17 cellular contexts compared by ENCODE assay signal in genomic region chr7:45623740-45624391, GRCh38. TPM values are rescaled to one million over a fixed set of nuclear protein-coding genes. Genes with fewer than 3 reads are reported as not detected.
A peak's percentile ranks its signal among the peaks of the same experiment; 100 is the strongest.
DNase-seq lines count a peak whose midpoint lies in the region; ATAC-seq, FAIRE-seq and TF ChIP-seq lines count a peak whose summit lies in the region.
"Had no signal": no experiment of that assay in that cellular context is flagged by ENCODE, and none has a peak within 500 bp of the region (broad histone marks: within the 10 kb centered on the region; RNA-seq: fewer than 3 reads in every experiment).

No MANE protein-coding gene starts in this region.

- BruUV-seq in PC-3 (replicated peaks; lab: Mats Ljungman, UMichigan), result no TSS peak

- H2BK12ac ChIP-seq in H1 (ENCODE audit: low read depth, low read length), result no peak overlapping the region

- H3K79me2 ChIP-seq in H1 (ENCODE audit: control insufficient read depth in 1 of 2, insufficient read depth in 2 of 2, low read length in 2 of 2), result no peaks in the 10 kb centered on the region
- H3K79me2 ChIP-seq in PC-3 (ENCODE audit: low read length), result no peaks in the 10 kb centered on the region

- H3K27me3 Mint-ChIP-seq in activated T-helper 17 cell treated with anti-CD3 and anti-CD28 coated beads, Interleukin-2, amount 50 U/mL, for 72 hours, result peaks cover 4% of the 10 kb centered on the region

- no peak overlapping the region for H3K27ac Mint-ChIP-seq in activated T-helper 17 cell treated with anti-CD3 and anti-CD28 coated beads, Interleukin-2, amount 50 U/mL, for 72 hours
- H3K27ac Mint-ChIP-seq: CD14-positive monocyte; CD8-positive, alpha-beta T cell; HFFc6 had no signal

- H3K23ac ChIP-seq in H1 (ENCODE audit: insufficient read length), result no peak overlapping the region

- H2BK120ac ChIP-seq in H1 (replicated peaks; ENCODE audit: low read depth, low read length), result no peak overlapping the region

- H3K27me3 ChIP-seq in H1 (replicated peaks in 1 of 4; ENCODE audit: control insufficient read depth in 3 of 4, extremely low read depth in 1 of 4, insufficient read depth in 3 of 4, low read length in 3 of 4) (no peaks in the 10 kb centered on the region), PC-3 (ENCODE audit: low read length) (no peaks in the 10 kb centered on the region)

- no peak overlapping the region for H2BK15ac ChIP-seq in H1 (ENCODE audit: low read length)

- no peak overlapping the region for H2BK20ac ChIP-seq in H1 (ENCODE audit: low read length)

- H3K4me1 ChIP-seq in H1 (replicated peaks in 1 of 4; ENCODE audit: control insufficient read depth in 3 of 4, insufficient read depth in 4 of 4, low read length in 3 of 4) (no peaks in the 10 kb centered on the region), PC-3 (ENCODE audit: insufficient read depth, low read length) (peaks cover 11% of the 10 kb centered on the region; the same call in 1 of the 2 replicates)

- no peaks in the 10 kb centered on the region for H3K4me1 Mint-ChIP-seq in activated T-helper 17 cell treated with anti-CD3 and anti-CD28 coated beads, Interleukin-2, amount 50 U/mL, for 72 hours
- H3K4me1 Mint-ChIP-seq: CD14-positive monocyte had no signal

- CTCF ChIA-PET in H1 (lab: Charles Lee; ENCODE audit: partially characterized antibody) (no interaction called here), PC-3 (lab: Charles Lee) (no interaction called here)

- H3K9me3 Mint-ChIP-seq in activated T-helper 17 cell treated with anti-CD3 and anti-CD28 coated beads, Interleukin-2, amount 50 U/mL, for 72 hours, result peaks cover 6% of the 10 kb centered on the region

- no peak for TF ChIP-seq CTCF in H1 (IDR thresholded peaks at IDR 0.05; ENCODE audit: control extremely low read depth in 1 of 3, insufficient read depth in 1 of 3, low read depth in 1 of 3, low read length in 3 of 3)
- no peak for TF ChIP-seq CTCF in PC-3 (conservative IDR thresholded peaks at IDR 0.05; ENCODE audit: low read depth, low read length)

- H3K27ac ChIP-seq in H1 (ENCODE audit: low read depth, low read length), result no peak overlapping the region
- no peak overlapping the region for H3K27ac ChIP-seq in PC-3 (ENCODE audit: low read length)
- H3K27ac ChIP-seq: 22Rv1 had no signal

- H3K36me3 ChIP-seq in H1 (ENCODE audit: control insufficient read depth in 2 of 4, insufficient read depth in 4 of 4, low read length in 3 of 4) (peaks cover 0 to 3% (median 1%) of the 10 kb centered on the region in 4 experiments; a peak in 2 of 8 replicates), PC-3 (ENCODE audit: low read depth, low read length) (no peaks in the 10 kb centered on the region)

- no peak for TF ChIP-seq POLR2A in H1 (IDR thresholded peaks at IDR 0.05; ENCODE audit: control extremely low read depth in 1 of 2, low read depth in 2 of 2, low read length in 2 of 2)

- H3K4me3 ChIP-seq in H1 (ENCODE audit: extremely low read depth in 1 of 4, insufficient read depth in 2 of 4, low read depth in 3 of 4, low read length in 4 of 4) (no peak overlapping the region), PC-3 (ENCODE audit: low read length) (no peak overlapping the region)

- no peaks in the 10 kb centered on the region for H3K23me2 ChIP-seq in H1 (ENCODE audit: low read depth, low read length)

- H3K56ac ChIP-seq in H1 (replicated peaks; ENCODE audit: insufficient read length, low read depth, low read length), result no peak overlapping the region

- H4K20me1 ChIP-seq in H1 (replicated peaks in 1 of 2; ENCODE audit: control insufficient read depth in 1 of 2, insufficient read depth in 2 of 2, low read length in 2 of 2) (peaks cover 0 to 5% of the 10 kb centered on the region in 2 experiments), PC-3 (ENCODE audit: low read length) (no peaks in the 10 kb centered on the region)

- H3K36me3 Mint-ChIP-seq in activated T-helper 17 cell treated with anti-CD3 and anti-CD28 coated beads, Interleukin-2, amount 50 U/mL, for 72 hours (ENCODE audit: low read depth), result no peaks in the 10 kb centered on the region
- H3K36me3 Mint-ChIP-seq: CD14-positive monocyte; CD8-positive, alpha-beta T cell had no signal

- H3K18ac ChIP-seq in H1 (ENCODE audit: extremely low read depth, low read length), result no peak overlapping the region

- no peak overlapping the region for H2AK5ac ChIP-seq in H1 (ENCODE audit: low read depth, low read length)

- intact Hi-C loops in PC-3 (cut with micrococcal nuclease), result no loop called here

- H3K14ac ChIP-seq in H1 (ENCODE audit: insufficient read length), result no peak overlapping the region

- H3K4me2 ChIP-seq in H1 (ENCODE audit: insufficient read depth in 1 of 2, low read depth in 2 of 2, low read length in 2 of 2) (no peak overlapping the region), PC-3 (ENCODE audit: low read length) (no peak overlapping the region)

- no peaks in the 10 kb centered on the region for H3K9me2 ChIP-seq in PC-3 (replicated peaks; ENCODE audit: low read length)

- no peak overlapping the region for H3K9ac ChIP-seq in H1 (replicated peaks in 1 of 4; ENCODE audit: extremely low read depth in 1 of 4, low read depth in 3 of 4, low read length in 3 of 4)
- no peak overlapping the region for H3K9ac ChIP-seq in PC-3 (ENCODE audit: low read length)

- no peak overlapping the region for H4K91ac ChIP-seq in H1 (replicated peaks; ENCODE audit: insufficient read length, low read length)

- POLR2A ChIA-PET in H1 (lab: Charles Lee; ENCODE audit: partially characterized antibody) (no interaction called here), PC-3 (lab: Charles Lee; ENCODE audit: unreplicated experiment) (no interaction called here)

- H2BK5ac ChIP-seq in H1 (ENCODE audit: low read depth, low read length), result 0 out of 2 replicates have a peak overlapping the region, but pooled peaks have one; percentile 19

- H3K79me1 ChIP-seq in H1 (ENCODE audit: low read depth, low read length), result peaks cover 3% of the 10 kb centered on the region; the same call in 1 of the 2 replicates

- WGBS in H1 (ENCODE audit: extremely low coverage in 1 of 2, insufficient coverage in 1 of 2, insufficient read length in 1 of 2, insufficient replicate concordance in 2 of 2, low coverage in 1 of 2, low lambda C conversion rate in 2 of 2, missing lambda C conversion rate in 1 of 2), 2 experiments, result 85% methylated on average over 9 of the region's 9 CpGs; no CpG with 5 or more reads in 1 of the 2 experiments

- FAIRE-seq in H1 (lab: Jason Lieb, UNC) (no peak), urothelium cell line (lab: Jason Lieb, UNC) (peak; percentile 72)
- FAIRE-seq: GM18507 had no signal

- H2AFZ ChIP-seq in H1 (ENCODE audit: low read length), result no peak overlapping the region
- H2AFZ ChIP-seq in PC-3 (ENCODE audit: low read length), result no peak overlapping the region

- H3K9me3 ChIP-seq in H1 (ENCODE audit: insufficient read depth in 2 of 2, low read depth in 1 of 2, low read length in 1 of 2), result peaks cover 5 to 9% of the 10 kb centered on the region in 2 experiments; a peak in 3 of 4 replicates
- 0 out of 2 replicates have a peak, but pooled peaks cover 6% of the 10 kb centered on the region for H3K9me3 ChIP-seq in PC-3 (ENCODE audit: low read length)

- TF ChIP-seq EP300 in H1 (IDR thresholded peaks at IDR 0.05; ENCODE audit: borderline replicate concordance in 1 of 2, low read depth in 2 of 2, low read length in 2 of 2), result no peak

- no peak for ATAC-seq in activated T-helper 17 cell treated with anti-CD3 and anti-CD28 coated beads, Interleukin-2, amount 50 U/mL, for 72 hours (replicated peaks)
- ATAC-seq in PC-3 (no peak), GM18861 (IDR thresholded peaks at IDR 0.05; ENCODE audit: unreplicated experiment) (no peak)
- ATAC-seq: CD8-positive, alpha-beta T cell had no signal

- no peak overlapping the region for H4K5ac ChIP-seq in H1 (ENCODE audit: insufficient read length, low read depth, low read length)

- peak overlapping the region; percentile 54; the same call in 1 of the 2 replicates for H4K8ac ChIP-seq in H1 (ENCODE audit: extremely low read depth, insufficient read depth, low read length)

- TF ChIP-seq RAD21 in H1 (IDR thresholded peaks at IDR 0.05 in 1 of 2, conservative IDR thresholded peaks at IDR 0.05 in 1 of 2; ENCODE audit: low read depth in 2 of 2, low read length in 2 of 2), result no peak

- no peak overlapping the region for H3K4me3 Mint-ChIP-seq in activated T-helper 17 cell treated with anti-CD3 and anti-CD28 coated beads, Interleukin-2, amount 50 U/mL, for 72 hours
- H3K4me3 Mint-ChIP-seq: CD14-positive monocyte; CD8-positive, alpha-beta T cell; HFFc6 had no signal

- peak; percentile 17 for DNase-seq in activated CD8-positive, alpha-beta memory T cell treated with anti-CD3 and anti-CD28 coated beads for 24 hours
- no peak for DNase-seq in activated CD8-positive, alpha-beta memory T cell treated with anti-CD3 and anti-CD28 coated beads, Interleukin-2, amount 50 U/mL, for 48 hours
- DNase-seq in H1 (ENCODE audit: low read depth in 1 of 2, low spot score in 2 of 2) (peak in 1 of 2 experiments; percentile 38), islet precursor cell (peak; percentile 45), urothelium cell line (ENCODE audit: low spot score) (peak; percentile 2), PC-3 (no peak)
- DNase-seq: CD8-positive, alpha-beta T cell; COR-L47; DMS53; GOT3; HCEC 1CT; HFFc6 had no signal

- H3F3A ChIP-seq in PC-3 (ENCODE audit: low read length, unreplicated experiment), result no peaks in the 10 kb centered on the region

- H3K4ac ChIP-seq in H1 (replicated peaks; ENCODE audit: insufficient read length, low read depth, low read length), result no peak overlapping the region

TF ChIP-seq in H1, 55 proteins besides CTCF, POLR2A, EP300 and RAD21 (continues in another document):
- TF ChIP-seq SRF (IDR thresholded peaks at IDR 0.05; ENCODE audit: low read depth, low read length) (no peak), GTF2F1 (IDR thresholded peaks at IDR 0.05; ENCODE audit: borderline replicate concordance, low read depth, low read length) (no peak), KDM5A (IDR thresholded peaks at IDR 0.05; ENCODE audit: low read length) (no peak), SAP30 (IDR thresholded peaks at IDR 0.05; ENCODE audit: insufficient read depth, insufficient replicate concordance, low read length) (no peak), SUZ12 (IDR thresholded peaks at IDR 0.05; ENCODE audit: low read length) (no peak)

RNA-seq across cellular contexts. Expression of gene ADCY1, which starts 49.7 kb away (rescaled TPM):
- total RNA-seq in H1 (2021; fragmentation: NEBNext Ultra II Directional; extraction: Animal tissue kit (Norgen Biotek cat#: 25700)), result 25.9 and 26.9 TPM in 2 replicates
- polyA plus RNA-seq in H1 (2011; rRNA removed), result 7.9 and 11.8 TPM in 2 replicates
- polyA plus RNA-seq in H1 (2011; cell fraction: cytosol; rRNA removed), result 10.0 TPM
- 19.8 TPM for polyA plus RNA-seq in H1 (2011; cell fraction: nucleus; rRNA removed)
- polyA plus RNA-seq in H1 (2012, experiment 1 of 2), result 10.6 to 12.4 TPM (median 11.8 TPM) in 4 replicates
- polyA plus RNA-seq in H1 (2012, experiment 2 of 2), result 5.5 TPM
- 13.8 TPM for polyA plus RNA-seq in H1 (2013, experiment 1 of 2)
- polyA plus RNA-seq in H1 (2013, experiment 2 of 2), result 13.3 TPM
- 40.6 and 43.2 TPM in 2 replicates for polyA minus RNA-seq in H1 (2011; rRNA and poly(A)+ RNA removed)
- 14.8 TPM for polyA minus RNA-seq in H1 (2011; cell fraction: cytosol; rRNA and poly(A)+ RNA removed)
- 21.8 TPM for polyA minus RNA-seq in H1 (2011; cell fraction: nucleus; rRNA and poly(A)+ RNA removed)
- total RNA-seq in activated T-helper 17 cell treated with anti-CD3 and anti-CD28 coated beads, Interleukin-2, amount 50 U/mL, for 72 hours, result 1 to 10 TPM; 1.6 to 6.3 TPM
- total RNA-seq in PC-3 (2014; rRNA removed), result 3.1 and 3.4 TPM in 2 replicates
- total RNA-seq: CD8-positive, alpha-beta T cell had no signal

Comparison
In these comparisons a context has a peak if more than half of its experiments do, and no peak if none do; other contexts are left out.
1. DNase-seq: peak in activated CD8-positive, alpha-beta memory T cell treated with anti-CD3 and anti-CD28 coated beads for 24 hours (single experiment), islet precursor cell (single experiment) and urothelium cell line (single experiment); none in activated CD8-positive, alpha-beta memory T cell treated with anti-CD3 and anti-CD28 coated beads, Interleukin-2, amount 50 U/mL, for 48 hours (single experiment) and PC-3 (single experiment).